Comparison of ENCODE assay signal across 17 cellular contexts in the genomic region with DNA sequence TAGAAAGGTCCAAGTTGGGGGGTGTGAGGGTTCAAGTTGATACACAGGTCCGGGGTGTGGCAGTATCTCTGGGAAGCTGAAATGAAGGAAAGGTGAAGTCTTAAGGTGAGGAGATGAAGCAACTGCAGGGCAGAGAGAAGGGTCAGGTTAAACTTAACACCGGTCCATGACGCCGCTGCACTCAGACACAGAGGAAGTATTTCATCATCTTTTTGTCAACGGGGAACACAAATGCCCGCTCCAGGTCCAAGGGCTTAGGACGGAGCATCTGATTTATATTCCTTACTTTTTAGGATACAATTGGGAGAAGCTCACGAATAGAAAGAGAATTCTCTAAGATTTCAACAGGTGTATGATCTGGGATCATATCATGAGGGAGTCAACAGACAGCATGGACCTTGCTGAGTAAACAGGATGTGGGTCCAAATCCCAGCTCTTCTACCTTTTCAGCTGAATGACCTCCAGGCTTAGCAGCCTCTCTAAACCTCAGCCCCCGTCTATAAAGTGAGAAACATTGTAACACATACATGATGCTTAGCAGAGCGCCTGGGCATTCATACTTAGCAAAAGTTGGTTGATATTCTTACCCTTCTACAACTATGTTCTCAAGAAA.
A peak's percentile ranks its signal among the peaks of the same experiment; 100 is the strongest.
DNase-seq lines count a peak whose midpoint lies in the region; ATAC-seq, FAIRE-seq and TF ChIP-seq lines count a peak whose summit lies in the region.
"Had no signal": no experiment of that assay in that cellular context is flagged by ENCODE, and none has a peak within 500 bp of the region (broad histone marks: within the 10 kb centered on the region; RNA-seq: fewer than 3 reads in every experiment).

No MANE protein-coding gene starts in this region.

- FAIRE-seq in astrocyte (lab: Jason Lieb, UNC), result no peak
- FAIRE-seq: A549, GM19239, H1 had no signal

- H3K27me3 ChIP-seq in astrocyte (ENCODE audit: insufficient read depth, low read length) (no peaks in the 10 kb centered on the region), dorsolateral prefrontal cortex (no peaks in the 10 kb centered on the region), osteoblast (ENCODE audit: insufficient read depth, low read length) (no peaks in the 10 kb centered on the region), upper lobe of right lung (no peaks in the 10 kb centered on the region), lower lobe of right lung (ENCODE audit: low read depth) (no peaks in the 10 kb centered on the region)
- H3K27me3 ChIP-seq: BLaER1 had no signal

- peak overlapping the region; percentile 4 for H3K4me3 Mint-ChIP-seq in astrocyte (ENCODE audit: unreplicated experiment)
- H3K4me3 Mint-ChIP-seq: CD8-positive, alpha-beta memory T cell had no signal

- TF ChIP-seq CTCF in astrocyte (IDR thresholded peaks at IDR 0.05; ENCODE audit: insufficient read depth, low read depth, low read length) (no peak), dorsolateral prefrontal cortex (IDR thresholded peaks at IDR 0.05 in 54 of 56, conservative IDR thresholded peaks at IDR 0.05 in 2 of 56; ENCODE audit: low read depth in 1 of 56, partially characterized antibody in 56 of 56) (no peak), osteoblast (IDR thresholded peaks at IDR 0.05; ENCODE audit: extremely low read depth, low read depth, low read length) (no peak), upper lobe of right lung (IDR thresholded peaks at IDR 0.05) (no peak), lower lobe of right lung (IDR thresholded peaks at IDR 0.05) (no peak)

- H3K27ac ChIP-seq in astrocyte (ENCODE audit: low read depth, low read length), result peak overlapping the region; percentile 28
- H3K27ac ChIP-seq in dorsolateral prefrontal cortex, result peak overlapping the region in 37 of 59 donors; percentile 3 to 98 (median 40)
- no peak overlapping the region for H3K27ac ChIP-seq in osteoblast (ENCODE audit: low read depth, low read length)
- H3K27ac ChIP-seq in upper lobe of right lung, result no peak overlapping the region
- H3K27ac ChIP-seq in lower lobe of right lung, result no peak overlapping the region
- H3K27ac ChIP-seq: A549, BLaER1 had no signal

- DNase-seq in astrocyte (ENCODE audit: low read depth) (no peak), dorsolateral prefrontal cortex (no peak), osteoblast (ENCODE audit: insufficient read length, low spot score, missing footprints) (no peak), upper lobe of right lung (no peak), lower lobe of right lung (no peak), NCI-H2107 treated with DMSO at 0.1 percent for 48 hours (lab: John Stamatoyannopoulos, UW; ENCODE audit: unreplicated experiment) (no peak), amniotic stem cell (lab: John Stamatoyannopoulos, UW) (no peak)
- DNase-seq in central memory CD4-positive, alpha-beta T cell, result no peak
- DNase-seq: Caco-2; CD8-positive, alpha-beta memory T cell; DMS53; GF-D8 had no signal

- peaks cover 9% of the 10 kb centered on the region for H3K36me3 Mint-ChIP-seq in astrocyte (ENCODE audit: low read depth, unreplicated experiment)

- H3K9me3 ChIP-seq in astrocyte (ENCODE audit: insufficient read depth, low read depth, low read length), result no peaks in the 10 kb centered on the region
- H3K9me3 ChIP-seq in osteoblast (ENCODE audit: low read depth, low read length), result no peaks in the 10 kb centered on the region
- no peaks in the 10 kb centered on the region for H3K9me3 ChIP-seq in upper lobe of right lung
- H3K9me3 ChIP-seq in lower lobe of right lung, result no peaks in the 10 kb centered on the region
- H3K9me3 ChIP-seq: A549, BLaER1, Caco-2, HAP-1 had no signal

- no peaks in the 10 kb centered on the region for H3K9me3 Mint-ChIP-seq in astrocyte (ENCODE audit: unreplicated experiment)
- H3K9me3 Mint-ChIP-seq: CD8-positive, alpha-beta memory T cell had no signal

- no peaks in the 10 kb centered on the region for H3K27me3 Mint-ChIP-seq in astrocyte (ENCODE audit: low read depth, unreplicated experiment)
- H3K27me3 Mint-ChIP-seq: CD8-positive, alpha-beta memory T cell had no signal

- no peak overlapping the region for H3K9ac ChIP-seq in astrocyte (ENCODE audit: low read length)
- H3K9ac ChIP-seq: BLaER1 had no signal

- H3K4me1 ChIP-seq in astrocyte (ENCODE audit: insufficient read depth, low read length) (peaks cover 24% of the 10 kb centered on the region), osteoblast (ENCODE audit: insufficient read depth, low read length) (peaks cover 20% of the 10 kb centered on the region), upper lobe of right lung (peaks cover 3% of the 10 kb centered on the region), lower lobe of right lung (no peaks in the 10 kb centered on the region)
- H3K4me1 ChIP-seq: BLaER1, HAP-1 had no signal

- H4K20me1 ChIP-seq in astrocyte (ENCODE audit: insufficient read depth, low read length), result peaks cover 9% of the 10 kb centered on the region
- no peaks in the 10 kb centered on the region for H4K20me1 ChIP-seq in osteoblast (ENCODE audit: insufficient read depth, low read length)
- H4K20me1 ChIP-seq: BLaER1 had no signal

- H3K4me2 ChIP-seq in astrocyte (ENCODE audit: low read length), result peak overlapping the region; percentile 43
- H3K4me2 ChIP-seq in osteoblast (ENCODE audit: insufficient read depth, low read length), result peak overlapping the region; percentile 43
- H3K4me2 ChIP-seq: A549, BLaER1 had no signal

- intact Hi-C loops in dorsolateral prefrontal cortex (cut with DNase I) (loop anchor here in 1 of 2 donors (5.0 kb wide), 1 partner anchor 199 kb away; a partner anchor contains a TSS), upper lobe of right lung (cut with DNase I) (no loop called here), lower lobe of right lung (cut with DNase I) (no loop called here)

- peaks cover 15% of the 10 kb centered on the region for H3K4me1 Mint-ChIP-seq in astrocyte (ENCODE audit: low read depth, unreplicated experiment)

- H3K27ac Mint-ChIP-seq in astrocyte (ENCODE audit: unreplicated experiment), result no peak overlapping the region

- ATAC-seq in upper lobe of right lung (peak; percentile 29), lower lobe of right lung (no peak)
- ATAC-seq: A549 had no signal

- H3K79me2 ChIP-seq in astrocyte (ENCODE audit: insufficient read depth, low read length) (peaks cover 1% of the 10 kb centered on the region), osteoblast (ENCODE audit: insufficient read depth, low read length) (no peaks in the 10 kb centered on the region)

- H2AFZ ChIP-seq in astrocyte (ENCODE audit: low read depth, low read length), result no peak overlapping the region
- no peak overlapping the region for H2AFZ ChIP-seq in osteoblast (ENCODE audit: low read length)

- no peaks in the 10 kb centered on the region for H3K36me3 ChIP-seq in astrocyte (ENCODE audit: insufficient read depth, low read length)
- H3K36me3 ChIP-seq in osteoblast (ENCODE audit: insufficient read depth, low read length), result no peaks in the 10 kb centered on the region
- no peaks in the 10 kb centered on the region for H3K36me3 ChIP-seq in upper lobe of right lung
- no peaks in the 10 kb centered on the region for H3K36me3 ChIP-seq in lower lobe of right lung
- H3K36me3 ChIP-seq: BLaER1, HAP-1 had no signal

- no peak overlapping the region for H3K4me3 ChIP-seq in astrocyte (ENCODE audit: insufficient read depth, low read depth, low read length)
- no peak overlapping the region for H3K4me3 ChIP-seq in dorsolateral prefrontal cortex
- no peak overlapping the region for H3K4me3 ChIP-seq in osteoblast (ENCODE audit: insufficient read depth, low read length)
- H3K4me3 ChIP-seq in upper lobe of right lung, result no peak overlapping the region
- no peak overlapping the region for H3K4me3 ChIP-seq in lower lobe of right lung
- H3K4me3 ChIP-seq: A549, BLaER1, HAP-1 had no signal

Comparison
In these comparisons a context has a peak if more than half of its experiments do, and no peak if none do; other contexts are left out.
1. H3K27ac ChIP-seq: peak in astrocyte (single experiment) and dorsolateral prefrontal cortex (37 of 59); none in osteoblast (single experiment), upper lobe of right lung (single experiment) and lower lobe of right lung (single experiment).